ENCODE assay signal across 31 cellular contexts in the genomic region with DNA sequence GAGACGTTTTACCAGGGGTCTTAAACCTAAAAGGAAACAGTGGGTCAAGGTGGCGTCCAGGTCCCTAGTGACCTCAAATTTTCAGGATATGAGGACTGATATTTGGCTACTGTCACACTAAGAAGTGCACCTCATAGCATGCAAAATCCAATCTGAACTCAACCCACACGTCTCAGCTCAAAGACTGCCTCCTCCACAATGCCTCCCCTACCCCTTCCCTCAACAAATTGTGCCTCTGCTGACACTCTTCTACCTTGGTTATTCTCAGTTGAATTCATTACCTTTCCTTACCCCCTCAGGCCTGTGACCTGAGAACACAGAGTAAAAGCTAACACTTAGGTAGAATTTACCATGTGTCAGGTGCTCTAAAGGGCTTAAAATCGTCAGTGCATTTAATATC. TPM values are rescaled to one million over a fixed set of nuclear protein-coding genes. Genes with fewer than 3 reads are reported as not detected.
"Had no signal": no experiment of that assay in that cellular context is flagged by ENCODE, and none has a peak within 500 bp of the region (broad histone marks: within the 10 kb centered on the region; RNA-seq: fewer than 3 reads in every experiment).

No MANE protein-coding gene starts in this region.

- H3K4me3 ChIP-seq: ascending aorta, esophagus muscularis mucosa, gastrocnemius medialis, heart left ventricle had no signal

- H3K4me3 Mint-ChIP-seq: activated B cell treated with CpG ODN at 0.5 μM for 24 hours; activated CD4-positive, alpha-beta memory T cell treated with anti-CD3 and anti-CD28 coated beads, Interleukin-2, amount 10 ng/mL, durations not matched to agents 7 days and 5 days; activated CD4-positive, alpha-beta T cell treated with anti-CD3 and anti-CD28 coated beads, Interleukin-2, amount 10 ng/mL, durations not matched to agents 7 days and 5 days; activated naive CD4-positive, alpha-beta T cell treated with anti-CD3 and anti-CD28 coated beads, Interleukin-2, amount 10 ng/mL, durations not matched to agents 7 days and 5 days; activated naive CD8-positive, alpha-beta T cell treated with anti-CD3 and anti-CD28 coated beads, Interleukin-2, amount 10 ng/mL, durations not matched to agents 7 days and 5 days; activated T-cell treated with anti-CD3 and anti-CD28 coated beads, Interleukin-2, amount 50 U/mL, for 24 hours; activated T-cell treated with anti-CD3 and anti-CD28 coated beads, Interleukin-2, amount 50 U/mL, for 72 hours; brain; effector memory CD8-positive, alpha-beta T cell; T-helper 17 cell; T-helper 2 cell treated with Interferon-gamma antibody and Interleukin-4, amounts not matched to agents 5 μg/mL and 100 μg/mL, for 36 hours had no signal

- FAIRE-seq: colon had no signal

- H3K9me3 Mint-ChIP-seq: effector memory CD8-positive, alpha-beta T cell had no signal

- H3K27me3 ChIP-seq: ascending aorta, esophagus muscularis mucosa, foreskin keratinocyte, gastrocnemius medialis, heart left ventricle had no signal

- H3K9me3 ChIP-seq: gastrocnemius medialis had no signal

- H3K36me3 ChIP-seq: ascending aorta, esophagus muscularis mucosa, gastrocnemius medialis, heart left ventricle, WERI-Rb-1 had no signal

- H3K4me1 Mint-ChIP-seq: activated B cell treated with CpG ODN at 0.5 μM for 24 hours; activated CD4-positive, alpha-beta memory T cell treated with anti-CD3 and anti-CD28 coated beads, Interleukin-2, amount 10 ng/mL, durations not matched to agents 7 days and 5 days; activated CD4-positive, alpha-beta T cell treated with anti-CD3 and anti-CD28 coated beads, Interleukin-2, amount 10 ng/mL, durations not matched to agents 7 days and 5 days; activated naive CD4-positive, alpha-beta T cell treated with anti-CD3 and anti-CD28 coated beads, Interleukin-2, amount 10 ng/mL, durations not matched to agents 7 days and 5 days; activated naive CD8-positive, alpha-beta T cell treated with anti-CD3 and anti-CD28 coated beads, Interleukin-2, amount 10 ng/mL, durations not matched to agents 7 days and 5 days; brain had no signal

- H3K27ac Mint-ChIP-seq: activated B cell treated with CpG ODN at 0.5 μM for 24 hours; activated CD4-positive, alpha-beta memory T cell treated with anti-CD3 and anti-CD28 coated beads, Interleukin-2, amount 10 ng/mL, durations not matched to agents 7 days and 5 days; activated CD4-positive, alpha-beta T cell treated with anti-CD3 and anti-CD28 coated beads, Interleukin-2, amount 10 ng/mL, durations not matched to agents 7 days and 5 days; activated naive CD4-positive, alpha-beta T cell treated with anti-CD3 and anti-CD28 coated beads, Interleukin-2, amount 10 ng/mL, durations not matched to agents 7 days and 5 days; activated naive CD4-positive, alpha-beta T cell treated with anti-CD3 and anti-CD28 coated beads, Interleukin-2, amount 50 U/mL, for 72 hours; activated naive CD8-positive, alpha-beta T cell treated with anti-CD3 and anti-CD28 coated beads, Interleukin-2, amount 10 ng/mL, durations not matched to agents 7 days and 5 days; activated T-cell treated with anti-CD3 and anti-CD28 coated beads, Interleukin-2, amount 50 U/mL, for 24 hours; activated T-cell treated with anti-CD3 and anti-CD28 coated beads, Interleukin-2, amount 50 U/mL, for 72 hours; brain; effector memory CD8-positive, alpha-beta T cell; T-helper 17 cell; T-helper 2 cell treated with Interferon-gamma antibody and Interleukin-4, amounts not matched to agents 5 μg/mL and 100 μg/mL, for 36 hours had no signal

- H3K36me3 Mint-ChIP-seq: activated naive CD4-positive, alpha-beta T cell treated with anti-CD3 and anti-CD28 coated beads, Interleukin-2, amount 10 ng/mL, durations not matched to agents 7 days and 5 days; activated naive CD4-positive, alpha-beta T cell treated with anti-CD3 and anti-CD28 coated beads, Interleukin-2, amount 50 U/mL, for 72 hours; activated naive CD8-positive, alpha-beta T cell treated with anti-CD3 and anti-CD28 coated beads, Interleukin-2, amount 10 ng/mL, durations not matched to agents 7 days and 5 days had no signal

- H3K4me1 ChIP-seq: ascending aorta, esophagus muscularis mucosa, gastrocnemius medialis, heart left ventricle had no signal

- H3K27me3 Mint-ChIP-seq: activated CD4-positive, alpha-beta memory T cell treated with anti-CD3 and anti-CD28 coated beads, Interleukin-2, amount 10 ng/mL, durations not matched to agents 7 days and 5 days; activated naive CD8-positive, alpha-beta T cell treated with anti-CD3 and anti-CD28 coated beads, Interleukin-2, amount 10 ng/mL, durations not matched to agents 7 days and 5 days; T-helper 17 cell had no signal

- H3K27ac ChIP-seq: ascending aorta, esophagus muscularis mucosa, gastrocnemius medialis, heart left ventricle, WERI-Rb-1 had no signal

- DNase-seq: activated B cell treated with CpG ODN at 0.5 μM for 24 hours; activated CD4-positive, alpha-beta memory T cell treated with anti-CD3 and anti-CD28 coated beads, Interleukin-2, amount 10 ng/mL, durations not matched to agents 7 days and 5 days; activated CD4-positive, alpha-beta T cell treated with anti-CD3 and anti-CD28 coated beads, Interleukin-2, amount 10 ng/mL, durations not matched to agents 7 days and 5 days; activated CD4-positive, alpha-beta T cell treated with anti-CD3 and anti-CD28 coated beads, Interleukin-2, amount 50 U/mL, for 4 hours; activated CD8-positive, alpha-beta memory T cell treated with anti-CD3 and anti-CD28 coated beads, Interleukin-2, amount 50 U/mL, for 48 hours; activated gamma-delta T cell; activated naive CD4-positive, alpha-beta T cell; activated naive CD4-positive, alpha-beta T cell treated with anti-CD3 and anti-CD28 coated beads, Interleukin-2, amount 10 ng/mL, durations not matched to agents 7 days and 5 days; activated naive CD8-positive, alpha-beta T cell treated with anti-CD3 and anti-CD28 coated beads, Interleukin-2, amount 10 ng/mL, durations not matched to agents 7 days and 5 days; activated T-cell treated with anti-CD3 and anti-CD28 coated beads for 4 hours; activated T-cell treated with anti-CD3 and anti-CD28 coated beads, Interleukin-2, amount 50 U/mL, for 24 hours; activated T-cell treated with anti-CD3 and anti-CD28 coated beads, Interleukin-2, amount 50 U/mL, for 72 hours; cortex of kidney; dermis blood vessel endothelial cell; effector CD4-positive, alpha-beta T cell; effector memory CD8-positive, alpha-beta T cell; erythroblast; gastrocnemius medialis; glutamatergic neuron; heart left ventricle; T-helper 17 cell; T1000; WERI-Rb-1 had no signal

- ATAC-seq: activated CD4-positive, CD25-positive, alpha-beta regulatory T cell treated with anti-CD3 and anti-CD28 coated beads, Interleukin-2, amount 50 U/mL, for 24 hours; activated naive CD4-positive, alpha-beta T cell treated with anti-CD3 and anti-CD28 coated beads, Interleukin-2, amount 50 U/mL, for 72 hours; activated T-cell treated with anti-CD3 and anti-CD28 coated beads, Interleukin-2, amount 50 U/mL, for 72 hours; effector memory CD8-positive, alpha-beta T cell; gastrocnemius medialis; heart left ventricle; T-helper 17 cell had no signal

RNA-seq across cellular contexts. Expression of a gene that starts 12.4 kb away (rescaled TPM):
- total RNA-seq: ascending aorta had no signal

RNA-seq across cellular contexts. Expression of a gene that starts 38.6 kb away (rescaled TPM):
- total RNA-seq: activated B cell treated with CpG ODN at 0.5 μM for 24 hours; activated CD4-positive, alpha-beta memory T cell treated with anti-CD3 and anti-CD28 coated beads, Interleukin-2, amount 10 ng/mL, durations not matched to agents 7 days and 5 days; activated CD4-positive, alpha-beta T cell treated with anti-CD3 and anti-CD28 coated beads, Interleukin-2, amount 10 ng/mL, durations not matched to agents 7 days and 5 days; activated naive CD4-positive, alpha-beta T cell treated with anti-CD3 and anti-CD28 coated beads, Interleukin-2, amount 50 U/mL, for 72 hours; activated T-cell treated with anti-CD3 and anti-CD28 coated beads, Interleukin-2, amount 50 U/mL, for 72 hours; ascending aorta had no signal
